ENCODE assay signal across 1 cellular context in genomic region chr21:39314155-39315027, GRCh38.
A peak's percentile ranks its signal among the peaks of the same experiment; 100 is the strongest.
TF ChIP-seq lines count a peak whose summit lies in the region.

No MANE protein-coding gene starts in this region.

TF ChIP-seq in GM12878, 131 proteins besides CTCF, POLR2A, EP300 and RAD21 (continued from another document):
- TF ChIP-seq, protein P1, sequence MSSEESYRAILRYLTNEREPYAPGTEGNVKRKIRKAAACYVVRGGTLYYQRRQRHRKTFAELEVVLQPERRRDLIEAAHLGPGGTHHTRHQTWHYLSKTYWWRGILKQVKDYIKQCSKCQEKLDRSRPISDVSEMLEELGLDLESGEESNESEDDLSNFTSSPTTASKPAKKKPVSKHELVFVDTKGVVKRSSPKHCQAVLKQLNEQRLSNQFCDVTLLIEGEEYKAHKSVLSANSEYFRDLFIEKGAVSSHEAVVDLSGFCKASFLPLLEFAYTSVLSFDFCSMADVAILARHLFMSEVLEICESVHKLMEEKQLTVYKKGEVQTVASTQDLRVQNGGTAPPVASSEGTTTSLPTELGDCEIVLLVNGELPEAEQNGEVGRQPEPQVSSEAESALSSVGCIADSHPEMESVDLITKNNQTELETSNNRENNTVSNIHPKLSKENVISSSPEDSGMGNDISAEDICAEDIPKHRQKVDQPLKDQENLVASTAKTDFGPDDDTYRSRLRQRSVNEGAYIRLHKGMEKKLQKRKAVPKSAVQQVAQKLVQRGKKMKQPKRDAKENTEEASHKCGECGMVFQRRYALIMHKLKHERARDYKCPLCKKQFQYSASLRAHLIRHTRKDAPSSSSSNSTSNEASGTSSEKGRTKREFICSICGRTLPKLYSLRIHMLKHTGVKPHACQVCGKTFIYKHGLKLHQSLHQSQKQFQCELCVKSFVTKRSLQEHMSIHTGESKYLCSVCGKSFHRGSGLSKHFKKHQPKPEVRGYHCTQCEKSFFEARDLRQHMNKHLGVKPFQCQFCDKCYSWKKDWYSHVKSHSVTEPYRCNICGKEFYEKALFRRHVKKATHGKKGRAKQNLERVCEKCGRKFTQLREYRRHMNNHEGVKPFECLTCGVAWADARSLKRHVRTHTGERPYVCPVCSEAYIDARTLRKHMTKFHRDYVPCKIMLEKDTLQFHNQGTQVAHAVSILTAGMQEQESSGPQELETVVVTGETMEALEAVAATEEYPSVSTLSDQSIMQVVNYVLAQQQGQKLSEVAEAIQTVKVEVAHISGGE (CRISPR knock-in tag; IDR thresholded peaks at IDR 0.05) = no peak
- TF ChIP-seq NFIC (IDR thresholded peaks at IDR 0.05; ENCODE audit: low read depth, low read length) (no peak), MYB (IDR thresholded peaks at IDR 0.05; ENCODE audit: borderline replicate concordance, low read depth, low read length) (no peak), KDM1A (IDR thresholded peaks at IDR 0.05; ENCODE audit: borderline replicate concordance) (no peak), NKRF (conservative IDR thresholded peaks at IDR 0.05) (no peak; the same call in 1 of the 2 replicates), POLR2AphosphoS5 (IDR thresholded peaks at IDR 0.05; ENCODE audit: low read length) (peak; percentile 44; the same call in 1 of the 2 replicates), BACH1 (IDR thresholded peaks at IDR 0.05; ENCODE audit: borderline replicate concordance) (no peak), CBFB (IDR thresholded peaks at IDR 0.05; ENCODE audit: low read depth) (0 out of 2 replicates have a peak, but pooled peaks have one; percentile 32), E2F8 (IDR thresholded peaks at IDR 0.05; ENCODE audit: low read depth, partially characterized antibody) (no peak), SREBF1 (IDR thresholded peaks at IDR 0.05; ENCODE audit: low read length) (no peak), ATF2 (IDR thresholded peaks at IDR 0.05; ENCODE audit: low read length) (no peak), USF1 (IDR thresholded peaks at IDR 0.05; ENCODE audit: borderline replicate concordance, extremely low read length, insufficient read depth, low read depth, low read length) (no peak), TARDBP (IDR thresholded peaks at IDR 0.05; ENCODE audit: borderline replicate concordance) (no peak), ZBTB4 (CRISPR knock-in tag; IDR thresholded peaks at IDR 0.05) (no peak), SIN3A (IDR thresholded peaks at IDR 0.05; ENCODE audit: low read depth, low read length) (no peak), POU2F2 (IDR thresholded peaks at IDR 0.05; ENCODE audit: borderline replicate concordance, low read depth, low read length) (no peak; the same call in 2 of the 3 replicates), MXI1 (IDR thresholded peaks at IDR 0.05; ENCODE audit: low read depth, low read length) (no peak), HDGF (IDR thresholded peaks at IDR 0.05) (no peak), SUZ12 (IDR thresholded peaks at IDR 0.05; ENCODE audit: unreplicated experiment) (no peak), BHLHE40 (IDR thresholded peaks at IDR 0.05; ENCODE audit: borderline replicate concordance in 1 of 2, low read depth in 2 of 2, low read length in 1 of 2) (no peak), RAD51 (IDR thresholded peaks at IDR 0.05) (no peak), ATF7 (IDR thresholded peaks at IDR 0.05; ENCODE audit: low read depth) (no peak), ZNF622 (IDR thresholded peaks at IDR 0.05) (no peak), YY1 (IDR thresholded peaks at IDR 0.05; ENCODE audit: low read depth, low read length) (no peak), PAX5 (IDR thresholded peaks at IDR 0.05; ENCODE audit: borderline replicate concordance, low read depth, low read length) (0 out of 2 replicates have a peak, but pooled peaks have one; percentile 39), MTA3 (IDR thresholded peaks at IDR 0.05; ENCODE audit: borderline replicate concordance, low read length) (no peak), ZSCAN29 (IDR thresholded peaks at IDR 0.05) (no peak), CHD1 (IDR thresholded peaks at IDR 0.05; ENCODE audit: low read depth, low read length) (no peak), SIX5 (IDR thresholded peaks at IDR 0.05; ENCODE audit: low read depth, low read length, severe bottlenecking) (no peak), DPF2 (IDR thresholded peaks at IDR 0.05) (no peak), SMAD1 (IDR thresholded peaks at IDR 0.05; ENCODE audit: low read depth, partially characterized antibody) (no peak), ZNF24 (IDR thresholded peaks at IDR 0.05) (no peak), HCFC1 (IDR thresholded peaks at IDR 0.05; ENCODE audit: low read length) (no peak), BCLAF1 (IDR thresholded peaks at IDR 0.05) (no peak), NRF1 (conservative IDR thresholded peaks at IDR 0.05; ENCODE audit: low read depth, low read length) (no peak)
TF ChIP-seq in GM12878: peak in this region for 12.
